2 cellular contexts compared by ENCODE assay signal in genomic region chr4:16224264-16224663, GRCh38.
TF ChIP-seq lines count a peak whose summit lies in the region.

No MANE protein-coding gene starts in this region.

TF ChIP-seq in H1, 55 proteins besides CTCF, POLR2A, EP300 and RAD21:
- TF ChIP-seq BRCA1 (IDR thresholded peaks at IDR 0.05; ENCODE audit: low read depth, low read length) (no peak), ATF2 (IDR thresholded peaks at IDR 0.05; ENCODE audit: low read length) (no peak), KDM4A (IDR thresholded peaks at IDR 0.05; ENCODE audit: low read depth, low read length, severe bottlenecking) (no peak), KDM1A (IDR thresholded peaks at IDR 0.05; ENCODE audit: borderline replicate concordance, low read length) (no peak), HDAC2 (IDR thresholded peaks at IDR 0.05; ENCODE audit: borderline replicate concordance in 1 of 2, low read depth in 2 of 2, low read length in 2 of 2) (no peak)

TF ChIP-seq in neural cell, 6 proteins besides CTCF, POLR2A, EP300 and RAD21:
- no peak for TF ChIP-seq SMC3 (conservative IDR thresholded peaks at IDR 0.05; ENCODE audit: poor library complexity)
- no peak for TF ChIP-seq POLR2AphosphoS5 (IDR thresholded peaks at IDR 0.05)
- no peak for TF ChIP-seq TAF1 (IDR thresholded peaks at IDR 0.05; ENCODE audit: low read depth)
- TF ChIP-seq REST (IDR thresholded peaks at IDR 0.05; ENCODE audit: borderline replicate concordance) = no peak
- no peak for TF ChIP-seq EZH2 (IDR thresholded peaks at IDR 0.05; ENCODE audit: borderline replicate concordance, insufficient read depth, low read length, poor library complexity, severe bottlenecking)
- no peak for TF ChIP-seq MXI1 (conservative IDR thresholded peaks at IDR 0.05; ENCODE audit: poor library complexity, severe bottlenecking)
